ENCODE assay signal across 32 cellular contexts in the genomic region with DNA sequence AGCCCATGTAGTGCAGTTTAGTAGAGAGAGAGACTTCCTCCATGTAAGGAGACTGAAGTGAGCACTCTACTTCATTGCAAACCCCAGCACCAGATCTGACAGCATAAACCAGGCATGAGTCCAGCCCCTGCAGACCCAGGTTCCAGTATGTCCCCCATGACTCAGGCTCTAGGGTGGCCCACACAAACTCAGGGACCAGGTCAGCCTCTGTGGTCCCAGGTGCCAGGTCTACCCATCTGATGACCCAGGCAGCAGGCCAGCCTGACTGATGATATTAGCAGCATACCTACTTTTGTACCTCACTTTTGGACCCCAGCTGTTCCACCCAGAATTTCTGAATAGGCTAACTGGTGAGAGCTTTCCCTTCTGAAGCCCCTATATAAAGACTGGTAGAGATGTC.
"Had no signal": no experiment of that assay in that cellular context is flagged by ENCODE, and none has a peak within 500 bp of the region (broad histone marks: within the 10 kb centered on the region; RNA-seq: fewer than 3 reads in every experiment).

No MANE protein-coding gene starts in this region.

- H3K4me1 ChIP-seq: adrenal gland, body of pancreas, breast epithelium had no signal

- DNase-seq: activated B cell treated with CpG ODN at 0.5 μM for 24 hours; activated CD4-positive, alpha-beta memory T cell treated with anti-CD3 and anti-CD28 coated beads for 36 hours; activated CD4-positive, alpha-beta T cell treated with anti-CD3 and anti-CD28 coated beads for 4 hours; activated CD4-positive, alpha-beta T cell treated with anti-CD3 and anti-CD28 coated beads, Interleukin-2, amount 10 ng/mL, durations not matched to agents 24 days and 14 days; activated CD4-positive, alpha-beta T cell treated with anti-CD3 and anti-CD28 coated beads, Interleukin-2, amount 50 U/mL, for 1 hour; activated CD4-positive, alpha-beta T cell treated with anti-CD3 and anti-CD28 coated beads, Interleukin-2, amount 50 U/mL, for 4 hours; activated CD4-positive, CD25-positive, alpha-beta regulatory T cell treated with anti-CD3 and anti-CD28 coated beads, Interleukin-2, amount 50 U/mL, for 72 hours; activated CD8-positive, alpha-beta memory T cell treated with anti-CD3 and anti-CD28 coated beads, Interleukin-2, amount 50 U/mL, for 4 hours; activated CD8-positive, alpha-beta T cell treated with anti-CD3 and anti-CD28 coated beads for 36 hours; activated effector memory CD4-positive, alpha-beta T cell treated with anti-CD3 and anti-CD28 coated beads, Interleukin-2, amount 50 U/mL, for 16 hours; activated gamma-delta T cell treated with Interleukin-2 at 50 U/mL for 16 hours; activated naive CD4-positive, alpha-beta T cell; activated naive CD4-positive, alpha-beta T cell treated with anti-CD3 and anti-CD28 coated beads for 36 hours; activated naive CD4-positive, alpha-beta T cell treated with anti-CD3 and anti-CD28 coated beads, Interleukin-2, amount 50 U/mL, for 16 hours; activated naive CD8-positive, alpha-beta T cell treated with anti-CD3 and anti-CD28 coated beads for 36 hours; activated T-cell treated with anti-CD3 and anti-CD28 coated beads for 4 hours; activated T-cell treated with anti-CD3 and anti-CD28 coated beads, Interleukin-2, amount 50 U/mL, for 1 hour; activated T-cell treated with anti-CD3 and anti-CD28 coated beads, Interleukin-2, amount 50 U/mL, for 4 hours; activated T-cell treated with anti-CD3 and anti-CD28 coated beads, Interleukin-2, amount 50 U/mL, for 72 hours; adrenal gland; amniotic stem cell; aorta; body of pancreas; brain microvascular endothelial cell; central memory CD4-positive, alpha-beta T cell; T-helper 1 cell; T-helper 2 cell; T-helper 9 cell had no signal

- H3K27me3 ChIP-seq: adrenal gland, body of pancreas, brain microvascular endothelial cell, breast epithelium had no signal

- H3K27ac ChIP-seq: adrenal gland, body of pancreas, brain microvascular endothelial cell, breast epithelium, VCaP had no signal

- H3K9me3 ChIP-seq: adrenal gland, body of pancreas, breast epithelium had no signal

- H3K36me3 ChIP-seq: adrenal gland, brain microvascular endothelial cell, breast epithelium had no signal

- H3K4me3 ChIP-seq: adrenal gland, body of pancreas, breast epithelium had no signal

- ATAC-seq: activated CD8-positive, alpha-beta T cell treated with anti-CD3 and anti-CD28 coated beads for 36 hours; activated naive CD4-positive, alpha-beta T cell treated with anti-CD3 and anti-CD28 coated beads, Interleukin-2, amount 50 U/mL, for 72 hours; activated T-cell treated with anti-CD3 and anti-CD28 coated beads, Interleukin-2, amount 50 U/mL, for 4 hours; activated T-cell treated with anti-CD3 and anti-CD28 coated beads, Interleukin-2, amount 50 U/mL, for 72 hours; activated T-helper 17 cell treated with anti-CD3 and anti-CD28 coated beads, Interleukin-2, amount 50 U/mL, for 72 hours; body of pancreas had no signal
